In genomic region chr15:59315914-59316428, GRCh38 we compare ENCODE assay signal across 13 cellular contexts. TPM values are rescaled to one million over a fixed set of nuclear protein-coding genes. Genes with fewer than 3 reads are reported as not detected.
DNase-seq lines count a peak whose midpoint lies in the region; ATAC-seq and TF ChIP-seq lines count a peak whose summit lies in the region.
"Had no signal": no experiment of that assay in that cellular context is flagged by ENCODE, and none has a peak within 500 bp of the region (broad histone marks: within the 10 kb centered on the region; RNA-seq: fewer than 3 reads in every experiment).

No MANE protein-coding gene starts in this region.

- no peak overlapping the region for H3K56ac ChIP-seq in mesendoderm (ENCODE audit: low read length)

- ATAC-seq in HG03342 (IDR thresholded peaks at IDR 0.05; ENCODE audit: unreplicated experiment): no peak
- no peak for ATAC-seq in HG02759 (IDR thresholded peaks at IDR 0.05; ENCODE audit: unreplicated experiment)
- ATAC-seq in GM21526 (IDR thresholded peaks at IDR 0.05; ENCODE audit: low FRiP score, unreplicated experiment): no peak

- H2BK5ac ChIP-seq in mesendoderm (ENCODE audit: low read length): no peak overlapping the region

- no peak overlapping the region for H2BK120ac ChIP-seq in mesendoderm (ENCODE audit: low read depth, low read length)

- H2BK15ac ChIP-seq in mesendoderm (replicated peaks; ENCODE audit: low read depth): no peak overlapping the region

- DNase-seq in COR-L47 (lab: John Stamatoyannopoulos, UW): peak; percentile 17
- peak; percentile 69 for DNase-seq in amniotic epithelial cell (ENCODE audit: low read depth)
- DNase-seq in mesendoderm: peak; percentile 58
- DNase-seq in AML-193 (lab: John Stamatoyannopoulos, UW): no peak
- DNase-seq: activated CD4-positive, alpha-beta T cell treated with anti-CD3 and anti-CD28 coated beads for 4 hours; DND-41; KBM-7; kidney had no signal

- no CpG with 5 or more reads among the region's 6 CpGs for WGBS in mesendoderm (ENCODE audit: extremely low coverage, insufficient coverage, low lambda C conversion rate)

- H4K5ac ChIP-seq in mesendoderm (ENCODE audit: low read length): no peak overlapping the region

- no peak overlapping the region for H2AK5ac ChIP-seq in mesendoderm (ENCODE audit: low read length)

- H3K27me3 ChIP-seq in KMS-11 (ENCODE audit: insufficient read depth, low read depth) (no peaks in the 10 kb centered on the region), mesendoderm (ENCODE audit: insufficient read depth, low read length, poor library complexity) (no peaks in the 10 kb centered on the region)
- H3K27me3 ChIP-seq: esophagus muscularis mucosa had no signal

- H3K4me1 ChIP-seq in KMS-11 (ENCODE audit: low read depth, poor library complexity, severe bottlenecking): peaks cover 41% of the 10 kb centered on the region
- no peaks in the 10 kb centered on the region for H3K4me1 ChIP-seq in mesendoderm (ENCODE audit: control insufficient read depth, low read depth, low read length)

- TF ChIP-seq CTCF in KMS-11 (conservative IDR thresholded peaks at IDR 0.05; ENCODE audit: low read depth, low read length): no peak

- peaks cover 2% of the 10 kb centered on the region for H3K79me1 ChIP-seq in mesendoderm (ENCODE audit: low read length)

- H3K4ac ChIP-seq in mesendoderm (ENCODE audit: low read depth, low read length): no peak overlapping the region

- H3K36me3 ChIP-seq in KMS-11 (ENCODE audit: insufficient read depth) (no peaks in the 10 kb centered on the region), mesendoderm (ENCODE audit: control insufficient read depth, insufficient read depth, low read length) (no peaks in the 10 kb centered on the region)
- H3K36me3 ChIP-seq: esophagus muscularis mucosa had no signal

- H3K4me3 ChIP-seq in KMS-11 (IDR thresholded peaks at IDR 0.05; ENCODE audit: insufficient read depth, low read depth, low read length) (no peak overlapping the region), mesendoderm (ENCODE audit: low read length) (no peak overlapping the region)
- H3K4me3 ChIP-seq: esophagus muscularis mucosa had no signal

- H3K4me2 ChIP-seq in KMS-11 (peak overlapping the region; percentile 16; the same call in 1 of the 2 replicates), mesendoderm (ENCODE audit: low read length) (no peak overlapping the region)

- no peak overlapping the region for H3K23ac ChIP-seq in mesendoderm (ENCODE audit: low read length)

- H3K79me2 ChIP-seq in KMS-11 (ENCODE audit: insufficient read depth, low read depth) (no peaks in the 10 kb centered on the region), mesendoderm (ENCODE audit: control insufficient read depth, insufficient read depth, low read length) (no peaks in the 10 kb centered on the region)

- H2AFZ ChIP-seq in KMS-11 (ENCODE audit: low read depth): no peak overlapping the region

- no peak overlapping the region for H3K27ac ChIP-seq in KMS-11
- no peak overlapping the region for H3K27ac ChIP-seq in mesendoderm (ENCODE audit: low read depth, low read length)

- no peak overlapping the region for H4K8ac ChIP-seq in mesendoderm (ENCODE audit: low read depth, low read length)

- H4K20me1 ChIP-seq in KMS-11 (ENCODE audit: insufficient read depth): no peaks in the 10 kb centered on the region

- H3K18ac ChIP-seq in mesendoderm (ENCODE audit: low read length): no peak overlapping the region

- H3K9ac ChIP-seq in KMS-11: no peak overlapping the region
- no peak overlapping the region for H3K9ac ChIP-seq in mesendoderm (ENCODE audit: low read length)

RNA-seq across cellular contexts. Expression of gene MYO1E, which starts 56.7 kb away (rescaled TPM):
- 36.3 TPM for polyA plus RNA-seq in mesendoderm (2013, experiment 1 of 2)
- polyA plus RNA-seq in mesendoderm (2013, experiment 2 of 2): 38.1 TPM

Comparison
In these comparisons a context has a peak if more than half of its experiments do, and no peak if none do; other contexts are left out.
1. DNase-seq: peak in COR-L47 (single experiment), amniotic epithelial cell (single experiment) and mesendoderm (single experiment); none in AML-193 (0 of 2).